11 cellular contexts compared by ENCODE assay signal in the genomic region with DNA sequence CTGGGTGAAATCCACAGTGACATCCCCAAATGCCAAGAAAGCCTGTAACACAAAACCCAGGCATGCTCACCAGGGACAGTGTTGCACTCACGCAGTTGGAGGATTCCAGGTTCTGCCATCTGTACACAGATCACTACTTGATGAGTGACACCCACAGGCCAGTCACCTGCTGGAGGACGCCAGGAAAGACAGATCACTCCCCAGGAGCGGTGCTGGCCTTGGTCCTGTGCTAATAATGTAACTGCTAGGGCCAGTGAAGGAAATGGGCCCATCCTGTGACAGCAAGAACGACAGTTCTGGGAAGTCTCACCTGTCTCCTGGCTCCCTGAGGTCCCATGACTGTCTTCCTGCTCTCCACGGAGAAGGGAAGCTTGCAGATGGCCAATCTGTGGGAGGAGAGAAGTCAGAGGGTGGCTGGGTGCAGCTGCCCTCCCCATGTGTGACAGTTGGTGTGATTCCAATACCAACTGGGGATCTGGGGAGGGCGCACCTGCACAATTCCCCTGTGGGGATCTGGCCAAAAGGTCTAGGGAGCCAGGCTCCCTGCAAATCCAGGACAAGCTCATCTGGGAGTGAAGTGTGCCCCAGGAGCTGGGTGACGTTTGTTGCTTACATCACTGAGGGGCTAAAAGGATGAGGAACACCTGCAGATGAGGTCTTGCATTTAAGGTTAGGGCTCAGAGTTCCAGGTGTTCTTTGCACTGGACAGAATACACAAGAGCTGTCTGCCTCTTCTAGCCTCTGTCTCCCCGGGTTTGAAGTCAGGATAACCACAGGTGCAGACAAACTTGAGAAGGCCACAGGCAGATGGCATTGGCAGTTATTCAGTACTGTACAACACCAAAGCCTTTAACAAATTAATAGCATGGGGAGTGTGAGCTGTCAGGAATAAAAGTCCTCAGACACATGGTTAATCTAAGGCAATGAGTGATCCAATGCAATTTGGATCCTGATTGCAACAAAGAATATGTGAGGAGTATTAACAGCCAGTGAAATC. TPM values are rescaled to one million over a fixed set of nuclear protein-coding genes. Genes with fewer than 3 reads are reported as not detected.
DNase-seq lines count a peak whose midpoint lies in the region; ATAC-seq and TF ChIP-seq lines count a peak whose summit lies in the region.
"Had no signal": no experiment of that assay in that cellular context is flagged by ENCODE, and none has a peak within 500 bp of the region (broad histone marks: within the 10 kb centered on the region; RNA-seq: fewer than 3 reads in every experiment).

No MANE protein-coding gene starts in this region.

- H3K36me3 ChIP-seq in HEK293 (ENCODE audit: control insufficient read depth in 2 of 2, insufficient read depth in 1 of 2, low read length in 2 of 2): peaks cover 8 to 44% of the 10 kb centered on the region in 2 experiments
- H3K36me3 ChIP-seq in KOPT-K1 (ENCODE audit: insufficient read depth, low read length): peaks cover 59% of the 10 kb centered on the region
- peaks cover 15% of the 10 kb centered on the region for H3K36me3 ChIP-seq in endodermal cell (ENCODE audit: control insufficient read depth, insufficient read depth, low read length)
- no peaks in the 10 kb centered on the region for H3K36me3 ChIP-seq in PC-9 (ENCODE audit: low read depth)
- H3K36me3 ChIP-seq: SJSA1 had no signal

- H3K9me3 Mint-ChIP-seq in endodermal cell (peaks cover 9% of the 10 kb centered on the region), endothelial cell (ENCODE audit: unreplicated experiment) (no peaks in the 10 kb centered on the region)
- H3K9me3 Mint-ChIP-seq: activated T-cell treated with anti-CD3 and anti-CD28 coated beads, Interleukin-2, amount 50 U/mL, for 4 hours had no signal

- H3K79me2 ChIP-seq in PC-9 (ENCODE audit: low read depth): no peaks in the 10 kb centered on the region

- H3K27me3 Mint-ChIP-seq in endodermal cell (ENCODE audit: insufficient read depth) (no peaks in the 10 kb centered on the region), endothelial cell (ENCODE audit: unreplicated experiment) (no peaks in the 10 kb centered on the region)

- H3K4me1 Mint-ChIP-seq in endodermal cell (peaks cover 3% of the 10 kb centered on the region), endothelial cell (ENCODE audit: unreplicated experiment) (peaks cover 8% of the 10 kb centered on the region)

- BruUV-seq in PC-9 (replicated peaks; lab: Mats Ljungman, UMichigan): no TSS peak

- H3F3A ChIP-seq in PC-9 (ENCODE audit: insufficient read depth, low read depth): no peaks in the 10 kb centered on the region

- no peak overlapping the region for H2AFZ ChIP-seq in PC-9

- peak; percentile 24 for ATAC-seq in GM18867 (IDR thresholded peaks at IDR 0.05; ENCODE audit: unreplicated experiment)
- ATAC-seq: activated T-cell treated with anti-CD3 and anti-CD28 coated beads, Interleukin-2, amount 50 U/mL, for 4 hours had no signal

- CTCF ChIA-PET in HEK293 (lab: Yijun Ruan, JAX) (no interaction called here), PC-9 (lab: Charles Lee) (no interaction called here)

- DNase-seq in endodermal cell: peak; percentile 59
- DNase-seq in AG20443 (ENCODE audit: low spot score): no peak
- no peak for DNase-seq in anterior cingulate cortex (lab: John Stamatoyannopoulos, UW)
- no peak for DNase-seq in PC-9
- DNase-seq in endothelial cell (ENCODE audit: low spot score): no peak
- DNase-seq: activated T-cell treated with anti-CD3 and anti-CD28 coated beads, Interleukin-2, amount 50 U/mL, for 4 hours; stomach had no signal

- no peaks in the 10 kb centered on the region for H4K20me1 ChIP-seq in PC-9 (ENCODE audit: insufficient read depth)

- WGBS in endodermal cell (ENCODE audit: insufficient coverage in 1 of 2, insufficient read length in 1 of 2), 2 experiments: 88 to 91% methylated on average over 7 to 8 of the region's 8 CpGs

- no peaks in the 10 kb centered on the region for H3K27me3 ChIP-seq in endodermal cell (ENCODE audit: control insufficient read depth, insufficient read depth, low read length, poor library complexity, severe bottlenecking)
- H3K27me3 ChIP-seq in PC-9 (ENCODE audit: insufficient read depth, low read depth): no peaks in the 10 kb centered on the region
- H3K27me3 ChIP-seq: SJSA1, stomach had no signal

- H3K9me3 ChIP-seq in HEK293 (ENCODE audit: control insufficient read depth, insufficient read depth, low read depth, low read length): no peaks in the 10 kb centered on the region
- peaks cover 9% of the 10 kb centered on the region for H3K9me3 ChIP-seq in KOPT-K1 (ENCODE audit: insufficient read depth, low read length, poor library complexity, severe bottlenecking)
- no peaks in the 10 kb centered on the region for H3K9me3 ChIP-seq in endodermal cell (ENCODE audit: control insufficient read depth, low read length)
- H3K9me3 ChIP-seq in PC-9 (ENCODE audit: insufficient read depth, low read depth): no peaks in the 10 kb centered on the region
- H3K9me3 ChIP-seq: SJSA1, stomach had no signal

- H3K4me2 ChIP-seq in PC-9: no peak overlapping the region

- POLR2A ChIA-PET in HEK293 (lab: Yijun Ruan, JAX): interaction anchor here (0.9 kb wide), 1 partner anchor 9 kb away, joined by 3 read pairs; no protein-coding TSS in a partner anchor
- POLR2A ChIA-PET in PC-9 (lab: Charles Lee; ENCODE audit: unreplicated experiment): no interaction called here

- no peak overlapping the region for H3K9ac ChIP-seq in endodermal cell (ENCODE audit: extremely low read depth, low read length, poor library complexity, severe bottlenecking)

- no peaks in the 10 kb centered on the region; the same call in 1 of the 2 replicates for H3K4me1 ChIP-seq in HEK293 (ENCODE audit: control insufficient read depth, insufficient read depth, low read length)
- peaks cover 3% of the 10 kb centered on the region for H3K4me1 ChIP-seq in endodermal cell (ENCODE audit: control insufficient read depth, insufficient read depth, low read length)
- H3K4me1 ChIP-seq in PC-9 (replicated peaks; ENCODE audit: insufficient read depth): no peaks in the 10 kb centered on the region
- H3K4me1 ChIP-seq: SJSA1, stomach had no signal

- no peak for TF ChIP-seq CTCF in HEK293 (tag by site-specific recombination; IDR thresholded peaks at IDR 0.05)
- TF ChIP-seq CTCF in endodermal cell (conservative IDR thresholded peaks at IDR 0.05): no peak
- no peak for TF ChIP-seq CTCF in PC-9 (conservative IDR thresholded peaks at IDR 0.05)
- TF ChIP-seq CTCF in endothelial cell (IDR thresholded peaks at IDR 0.05; ENCODE audit: unreplicated experiment): no peak

- no peak overlapping the region for H3K4me3 ChIP-seq in HEK293 (ENCODE audit: low read depth, low read length)
- no peak overlapping the region for H3K4me3 ChIP-seq in endodermal cell (ENCODE audit: low read length)
- H3K4me3 ChIP-seq in PC-9: no peak overlapping the region
- H3K4me3 ChIP-seq: SJSA1, stomach had no signal

- H3K27ac Mint-ChIP-seq in endodermal cell (peak overlapping the region; percentile 67), endothelial cell (ENCODE audit: unreplicated experiment) (no peak overlapping the region)

- H3K36me3 Mint-ChIP-seq in endodermal cell (ENCODE audit: low read depth): peaks cover 41% of the 10 kb centered on the region
- H3K36me3 Mint-ChIP-seq in endothelial cell (ENCODE audit: low read depth, unreplicated experiment): peaks cover 20% of the 10 kb centered on the region

- intact Hi-C loops in PC-9 (cut with micrococcal nuclease; ENCODE audit: unreplicated experiment): no loop called here

- no peaks in the 10 kb centered on the region for H3K9me2 ChIP-seq in PC-9 (ENCODE audit: insufficient read depth)

- no peak overlapping the region for H3K27ac ChIP-seq in HEK293 (ENCODE audit: extremely low read depth, low read depth, low read length)
- peak overlapping the region; percentile 37 for H3K27ac ChIP-seq in KOPT-K1 (ENCODE audit: low read depth, low read length, poor library complexity, severe bottlenecking)
- H3K27ac ChIP-seq in endodermal cell (ENCODE audit: low read depth, low read length): no peak overlapping the region
- no peak overlapping the region for H3K27ac ChIP-seq in PC-9
- H3K27ac ChIP-seq: SJSA1, stomach had no signal

- H3K4me3 Mint-ChIP-seq in endodermal cell: no peak overlapping the region
- no peak overlapping the region for H3K4me3 Mint-ChIP-seq in endothelial cell (ENCODE audit: unreplicated experiment)
- H3K4me3 Mint-ChIP-seq: activated T-cell treated with anti-CD3 and anti-CD28 coated beads, Interleukin-2, amount 50 U/mL, for 4 hours had no signal

TF ChIP-seq in HEK293, 187 proteins besides CTCF, POLR2A, EP300 and RAD21:
- no peak for TF ChIP-seq ZNF416 (tag by site-specific recombination; IDR thresholded peaks at IDR 0.05)
- TF ChIP-seq REST (tag by site-specific recombination; IDR thresholded peaks at IDR 0.05): peak; percentile 75
- peak; percentile 94 for TF ChIP-seq MYNN (tag by site-specific recombination; IDR thresholded peaks at IDR 0.05; ENCODE audit: borderline replicate concordance)
- no peak for TF ChIP-seq ZNF211 (tag by site-specific recombination; IDR thresholded peaks at IDR 0.05; ENCODE audit: low read depth)

RNA-seq across cellular contexts. Expression of gene ZNF337, which starts 10.3 kb away (rescaled TPM):
- total RNA-seq in endodermal cell (10 to 100 TPM; 14.2 to 14.5 TPM), PC-9 (2021) (12.8 and 14.6 TPM in 2 replicates), endothelial cell (ENCODE audit: unreplicated experiment) (16.7 TPM)
- polyA plus RNA-seq in endodermal cell (2013, experiment 1 of 2): 14.3 TPM
- 13.1 TPM for polyA plus RNA-seq in endodermal cell (2013, experiment 2 of 2)
